In the genomic region with DNA sequence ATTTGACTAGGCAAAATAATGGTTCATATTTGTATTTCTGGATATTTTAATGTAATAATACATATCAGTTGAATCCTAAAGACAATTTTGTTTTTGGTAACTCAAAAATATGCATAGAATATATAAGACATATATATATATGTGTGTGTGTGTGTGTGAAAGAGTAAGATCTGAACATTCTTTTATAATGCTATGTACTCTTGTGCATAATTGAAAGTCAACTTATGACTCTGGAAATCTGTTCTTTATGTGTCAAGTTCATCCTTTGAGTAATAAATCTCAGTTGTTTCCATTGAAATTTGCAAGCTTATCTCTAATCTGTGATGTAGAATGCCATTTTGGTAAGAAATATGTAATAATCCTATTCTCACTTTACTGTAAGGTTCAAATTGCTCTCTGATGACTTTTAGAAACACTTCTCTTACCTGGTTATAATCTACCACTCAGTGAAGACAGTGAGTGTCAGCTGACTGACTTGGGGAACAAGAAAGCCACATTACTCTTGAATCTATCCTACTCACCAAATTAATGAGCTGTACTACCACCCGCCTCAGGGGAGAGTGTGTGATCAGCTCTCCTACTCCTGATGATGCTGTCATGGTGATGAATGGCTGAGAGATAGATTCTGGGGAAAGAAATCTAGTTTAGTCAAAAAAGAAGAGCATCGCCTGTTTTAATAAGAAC, we compare ENCODE assay signal across 22 cellular contexts.
"Had no signal": no experiment of that assay in that cellular context is flagged by ENCODE, and none has a peak within 500 bp of the region (broad histone marks: within the 10 kb centered on the region; RNA-seq: fewer than 3 reads in every experiment).

No MANE protein-coding gene starts in this region.

- H3K4me1 Mint-ChIP-seq: memory B cell, neural crest cell had no signal

- H3K27ac Mint-ChIP-seq: effector memory CD8-positive, alpha-beta T cell; immature natural killer cell; memory B cell; mesothelial cell of epicardium; natural killer cell; stimulated activated naive CD8-positive, alpha-beta T cell treated with anti-CD3 and anti-CD28 coated beads, Interleukin-15, Interleukin-2, amounts not matched to agents 100 ng/mL and 50 ng/mL, for 24 hours had no signal

- ATAC-seq: effector memory CD8-positive, alpha-beta T cell; gastroesophageal sphincter; lower lobe of right lung; natural killer cell had no signal

- H3K27me3 Mint-ChIP-seq: effector memory CD8-positive, alpha-beta T cell; stimulated activated naive CD8-positive, alpha-beta T cell treated with anti-CD3 and anti-CD28 coated beads, Interleukin-15, Interleukin-2, amounts not matched to agents 100 ng/mL and 50 ng/mL, for 24 hours had no signal

- H3K27me3 ChIP-seq: esophagus muscularis mucosa, gastroesophageal sphincter, ovary, right atrium auricular region, sigmoid colon, testis, transverse colon had no signal

- H3K27ac ChIP-seq: epithelial cell of prostate, esophagus muscularis mucosa, gastroesophageal sphincter, left ventricle myocardium inferior, lower lobe of right lung, ovary, right atrium auricular region, sigmoid colon, skin epidermis, testis, transverse colon had no signal

- H3K9me3 Mint-ChIP-seq: effector memory CD8-positive, alpha-beta T cell; immature natural killer cell; natural killer cell had no signal

- DNase-seq: effector memory CD8-positive, alpha-beta T cell; glutamatergic neuron; immature natural killer cell; left ventricle myocardium inferior; lower lobe of right lung; natural killer cell; nucleus accumbens; ovary; sigmoid colon; stimulated activated CD4-positive, alpha-beta T cell treated with anti-CD3 and anti-CD28 coated beads, Interleukin-2, amount 100 ng/mL, for 48 hours; testis; transverse colon had no signal

- H3K36me3 Mint-ChIP-seq: immature natural killer cell, memory B cell, natural killer cell had no signal

- FAIRE-seq: keratinocyte had no signal

- H3K4me3 ChIP-seq: esophagus muscularis mucosa, gastroesophageal sphincter, left ventricle myocardium inferior, lower lobe of right lung, ovary, right atrium auricular region, sigmoid colon, skin epidermis, testis, transverse colon had no signal

- H3K9me3 ChIP-seq: esophagus muscularis mucosa, gastroesophageal sphincter, left ventricle myocardium inferior, lower lobe of right lung, ovary, right atrium auricular region, sigmoid colon, testis, transverse colon had no signal

- H3K4me1 ChIP-seq: esophagus muscularis mucosa, gastroesophageal sphincter, left ventricle myocardium inferior, lower lobe of right lung, right atrium auricular region, sigmoid colon, testis, transverse colon had no signal

- H3K4me3 Mint-ChIP-seq: effector memory CD8-positive, alpha-beta T cell; immature natural killer cell; memory B cell; mesothelial cell of epicardium; natural killer cell; neural crest cell; stimulated activated naive CD8-positive, alpha-beta T cell treated with anti-CD3 and anti-CD28 coated beads, Interleukin-15, Interleukin-2, amounts not matched to agents 100 ng/mL and 50 ng/mL, for 24 hours had no signal

- H3K36me3 ChIP-seq: esophagus muscularis mucosa, gastroesophageal sphincter, left ventricle myocardium inferior, lower lobe of right lung, ovary, right atrium auricular region, sigmoid colon, transverse colon had no signal
